In genomic region chr7:2670720-2671391, GRCh38 we compare ENCODE assay signal across 2 cellular contexts.
TF ChIP-seq lines count a peak whose summit lies in the region.

No MANE protein-coding gene starts in this region.

TF ChIP-seq in GM12891, 5 proteins besides CTCF, POLR2A, EP300 and RAD21:
- TF ChIP-seq POU2F2 (IDR thresholded peaks at IDR 0.05; ENCODE audit: low read depth, low read length), result no peak
- TF ChIP-seq PAX5 (IDR thresholded peaks at IDR 0.05; ENCODE audit: insufficient read depth, low read length, severe bottlenecking), result no peak
- no peak for TF ChIP-seq SPI1 (IDR thresholded peaks at IDR 0.05; ENCODE audit: low read depth, low read length)
- no peak for TF ChIP-seq POLR2AphosphoS5 (IDR thresholded peaks at IDR 0.05; ENCODE audit: low read depth, low read length)
- no peak for TF ChIP-seq TAF1 (IDR thresholded peaks at IDR 0.05; ENCODE audit: low read depth, low read length)

TF ChIP-seq in IMR-90, 13 proteins besides CTCF, POLR2A, EP300 and RAD21:
- TF ChIP-seq USF2 (IDR thresholded peaks at IDR 0.05; ENCODE audit: low read depth, low read length) (no peak), NFE2L2 (IDR thresholded peaks at IDR 0.05; ENCODE audit: low read depth, low read length) (no peak), SMC3 (IDR thresholded peaks at IDR 0.05; ENCODE audit: low read depth, low read length) (peak; percentile 63), RFX5 (IDR thresholded peaks at IDR 0.05; ENCODE audit: low read depth, low read length) (no peak), RCOR1 (IDR thresholded peaks at IDR 0.05; ENCODE audit: insufficient replicate concordance, low read length) (no peak), CEBPB (IDR thresholded peaks at IDR 0.05; ENCODE audit: low read depth, low read length) (no peak), MAFK (IDR thresholded peaks at IDR 0.05; ENCODE audit: low read depth, low read length) (no peak), FOS (IDR thresholded peaks at IDR 0.05; ENCODE audit: low read depth, low read length) (no peak)
TF ChIP-seq in IMR-90: peak in this region for 1.
